ENCODE assay signal across 1 cellular context in genomic region chr15:45332694-45333093, GRCh38.
TF ChIP-seq lines count a peak whose summit lies in the region.

No MANE protein-coding gene starts in this region.

TF ChIP-seq in IMR-90, 13 proteins besides CTCF, POLR2A, EP300 and RAD21 (continued from another document):
- no peak for TF ChIP-seq SMC3 (IDR thresholded peaks at IDR 0.05; ENCODE audit: low read depth, low read length)
- no peak for TF ChIP-seq RCOR1 (IDR thresholded peaks at IDR 0.05; ENCODE audit: insufficient replicate concordance, low read length)
- no peak for TF ChIP-seq MAZ (IDR thresholded peaks at IDR 0.05; ENCODE audit: borderline replicate concordance, low read depth, low read length)
- TF ChIP-seq RFX5 (IDR thresholded peaks at IDR 0.05; ENCODE audit: low read depth, low read length) = no peak
- TF ChIP-seq MAFK (IDR thresholded peaks at IDR 0.05; ENCODE audit: low read depth, low read length) = no peak
- TF ChIP-seq CHD1 (IDR thresholded peaks at IDR 0.05; ENCODE audit: low read depth, low read length) = no peak
- TF ChIP-seq NFE2L2 (IDR thresholded peaks at IDR 0.05; ENCODE audit: low read depth, low read length) = no peak
- TF ChIP-seq BHLHE40 (IDR thresholded peaks at IDR 0.05; ENCODE audit: low read depth, low read length) = no peak
- TF ChIP-seq FOS (IDR thresholded peaks at IDR 0.05; ENCODE audit: low read depth, low read length) = no peak
- no peak for TF ChIP-seq ELK1 (IDR thresholded peaks at IDR 0.05; ENCODE audit: borderline replicate concordance, low read depth, low read length)
